ENCODE assay signal across 11 cellular contexts in the genomic region with DNA sequence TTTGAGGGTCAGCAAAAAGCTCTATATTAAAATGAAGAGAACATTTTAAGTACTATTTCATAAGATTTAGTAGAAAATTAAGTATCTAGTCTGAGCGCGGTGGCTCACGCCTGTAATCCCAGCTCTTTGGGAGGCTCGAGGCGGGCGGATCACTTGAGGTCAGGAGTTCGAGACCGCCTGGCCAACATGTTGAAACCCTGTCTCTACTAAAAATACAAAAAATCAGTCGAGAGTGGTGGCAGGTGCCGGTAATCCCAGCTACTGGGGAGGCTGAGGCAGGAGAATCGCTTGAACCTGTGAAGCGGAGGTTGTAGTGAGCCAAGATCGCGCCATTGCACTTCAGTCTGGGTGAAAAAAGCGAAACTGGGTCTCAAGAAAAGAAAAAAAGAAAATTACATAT. TPM values are rescaled to one million over a fixed set of nuclear protein-coding genes. Genes with fewer than 3 reads are reported as not detected.
DNase-seq lines count a peak whose midpoint lies in the region; ATAC-seq and TF ChIP-seq lines count a peak whose summit lies in the region.
"Had no signal": no experiment of that assay in that cellular context is flagged by ENCODE, and none has a peak within 500 bp of the region (broad histone marks: within the 10 kb centered on the region; RNA-seq: fewer than 3 reads in every experiment).

No MANE protein-coding gene starts in this region.

- H2AFZ ChIP-seq in SU-DHL-6 (ENCODE audit: low read depth, low read length, severe bottlenecking) (no peak overlapping the region), smooth muscle cell (ENCODE audit: low read depth) (no peak overlapping the region)

- H3K9me3 Mint-ChIP-seq in activated T-cell treated with anti-CD3 and anti-CD28 coated beads, Interleukin-2, amount 50 U/mL, for 72 hours: no peaks in the 10 kb centered on the region

- H3K36me3 ChIP-seq in SU-DHL-6 (ENCODE audit: low read length) (peaks cover 10% of the 10 kb centered on the region; the same call in 1 of the 2 replicates), smooth muscle cell (ENCODE audit: low read depth) (peaks cover 7% of the 10 kb centered on the region)

- intact Hi-C loops in posterior cingulate gyrus (cut with DNase I): loop anchor here (5.0 kb wide), 2 partner anchors 48 to 107 kb away; a partner anchor contains a TSS

- no peak for DNase-seq in activated T-cell treated with anti-CD3 and anti-CD28 coated beads, Interleukin-2, amount 50 U/mL, for 72 hours
- no peak for DNase-seq in activated T-cell treated with anti-CD3 and anti-CD28 coated beads, Interleukin-2, amount 50 U/mL, for 48 hours
- no peak for DNase-seq in fibroblast of mammary gland (ENCODE audit: low read depth)
- DNase-seq in smooth muscle cell (lab: John Stamatoyannopoulos, UW; ENCODE audit: unreplicated experiment): no peak
- DNase-seq in posterior cingulate gyrus: no peak
- DNase-seq in NCI-H345 (lab: John Stamatoyannopoulos, UW): no peak
- no peak for DNase-seq in activated effector memory CD4-positive, alpha-beta T cell treated with anti-CD3 and anti-CD28 coated beads, Interleukin-2, amount 50 U/mL, for 16 hours
- DNase-seq: cortex of kidney, uterus had no signal

- H3K4me1 ChIP-seq in smooth muscle cell (ENCODE audit: low read depth): peaks cover 8% of the 10 kb centered on the region

- TF ChIP-seq CTCF in SU-DHL-6 (IDR thresholded peaks at IDR 0.05; ENCODE audit: insufficient read depth, low read length, poor library complexity, severe bottlenecking) (no peak), fibroblast of mammary gland (conservative IDR thresholded peaks at IDR 0.05; ENCODE audit: control insufficient read depth, insufficient read depth, low read depth, low read length) (no peak), smooth muscle cell (IDR thresholded peaks at IDR 0.05; ENCODE audit: borderline replicate concordance, insufficient read depth, poor library complexity, severe bottlenecking) (no peak)

- H3K27me3 ChIP-seq in SU-DHL-6 (ENCODE audit: low read length) (no peaks in the 10 kb centered on the region), smooth muscle cell (ENCODE audit: low read depth) (no peaks in the 10 kb centered on the region)
- H3K27me3 ChIP-seq: uterus had no signal

- H3K9ac ChIP-seq in SU-DHL-6 (ENCODE audit: low read length) (0 out of 2 replicates have a peak overlapping the region, but pooled peaks have one; percentile 96), smooth muscle cell (ENCODE audit: low read depth) (no peak overlapping the region)

- no peaks in the 10 kb centered on the region for H3K9me2 ChIP-seq in SU-DHL-6 (replicated peaks; ENCODE audit: insufficient read depth, low read length)

- peak overlapping the region; percentile 92 to 95 for H3K4me3 Mint-ChIP-seq in activated T-cell treated with anti-CD3 and anti-CD28 coated beads, Interleukin-2, amount 50 U/mL, for 72 hours

- H3K79me2 ChIP-seq in SU-DHL-6 (ENCODE audit: insufficient read depth, low read length): peaks cover 60% of the 10 kb centered on the region
- peaks cover 62% of the 10 kb centered on the region for H3K79me2 ChIP-seq in smooth muscle cell (ENCODE audit: low read depth)

- H3F3A ChIP-seq in SU-DHL-6 (ENCODE audit: insufficient read depth) (peaks cover 5% of the 10 kb centered on the region; the same call in 1 of the 2 replicates), smooth muscle cell (ENCODE audit: low read depth) (peaks cover 3% of the 10 kb centered on the region)

- over 99% methylated on average over 15 of the region's 15 CpGs for WGBS in smooth muscle cell (ENCODE audit: low lambda C conversion rate)

- peak overlapping the region; percentile 88 for H3K27ac Mint-ChIP-seq in activated T-cell treated with anti-CD3 and anti-CD28 coated beads, Interleukin-2, amount 50 U/mL, for 72 hours

- no peaks in the 10 kb centered on the region for H3K27me3 Mint-ChIP-seq in activated T-cell treated with anti-CD3 and anti-CD28 coated beads, Interleukin-2, amount 50 U/mL, for 72 hours (ENCODE audit: low read depth)

- peak overlapping the region; percentile 76 for H3K4me2 ChIP-seq in SU-DHL-6 (ENCODE audit: low read depth, low read length, poor library complexity, severe bottlenecking)
- peak overlapping the region; percentile 90 for H3K4me2 ChIP-seq in smooth muscle cell

- H3K4me1 Mint-ChIP-seq in activated T-cell treated with anti-CD3 and anti-CD28 coated beads, Interleukin-2, amount 50 U/mL, for 72 hours (ENCODE audit: low read depth): peaks cover 37% of the 10 kb centered on the region

- ATAC-seq in activated T-cell treated with anti-CD3 and anti-CD28 coated beads, Interleukin-2, amount 50 U/mL, for 72 hours (replicated peaks in 1 of 2): no peak
- ATAC-seq: left lobe of liver had no signal

- H3K9me3 ChIP-seq in SU-DHL-6 (ENCODE audit: insufficient read depth, low read length): no peaks in the 10 kb centered on the region
- no peaks in the 10 kb centered on the region for H3K9me3 ChIP-seq in smooth muscle cell (replicated peaks; ENCODE audit: low read depth)
- H3K9me3 ChIP-seq: uterus had no signal

- H3K27ac ChIP-seq in SU-DHL-6 (ENCODE audit: low read depth, low read length) (peak overlapping the region; percentile 19; the same call in 1 of the 2 replicates), smooth muscle cell (ENCODE audit: low read depth) (no peak overlapping the region)

- H3K36me3 Mint-ChIP-seq in activated T-cell treated with anti-CD3 and anti-CD28 coated beads, Interleukin-2, amount 50 U/mL, for 72 hours (ENCODE audit: insufficient read depth in 2 of 2): peaks cover 6 to 7% of the 10 kb centered on the region in 2 donors

- H4K20me1 ChIP-seq in SU-DHL-6 (ENCODE audit: low read depth, low read length): peaks cover 12% of the 10 kb centered on the region; the same call in 1 of the 2 replicates
- H4K20me1 ChIP-seq in smooth muscle cell (ENCODE audit: low read depth): peaks cover 42% of the 10 kb centered on the region

- H3K4me3 ChIP-seq in SU-DHL-6 (ENCODE audit: insufficient read depth, low read length, poor library complexity, severe bottlenecking) (peak overlapping the region; percentile 78), fibroblast of mammary gland (ENCODE audit: control insufficient read depth, low read depth, low read length) (peak overlapping the region; percentile 94), smooth muscle cell (peak overlapping the region; percentile 92)

RNA-seq across cellular contexts. Expression of a gene that starts 1.6 kb away (rescaled TPM):
- 10 to 100 TPM; 65.1 to 80.4 TPM for total RNA-seq in activated T-cell treated with anti-CD3 and anti-CD28 coated beads, Interleukin-2, amount 50 U/mL, for 72 hours
- total RNA-seq in smooth muscle cell: 36.5 and 38.5 TPM in 2 replicates
- 49.0 and 56.8 TPM in 2 replicates for polyA plus RNA-seq in smooth muscle cell
